9 cellular contexts compared by ENCODE assay signal in genomic region chr5:8842906-8843590, GRCh38.
A peak's percentile ranks its signal among the peaks of the same experiment; 100 is the strongest.
DNase-seq lines count a peak whose midpoint lies in the region; ATAC-seq and TF ChIP-seq lines count a peak whose summit lies in the region.
"Had no signal": no experiment of that assay in that cellular context is flagged by ENCODE, and none has a peak within 500 bp of the region (broad histone marks: within the 10 kb centered on the region; RNA-seq: fewer than 3 reads in every experiment).

No MANE protein-coding gene starts in this region.

- no peaks in the 10 kb centered on the region for H3K4me1 Mint-ChIP-seq in stimulated activated naive B cell treated with anti-CD40 and anti-IgM and Interleukin-4, amounts not matched to agents 10 μg/mL and 1 μg/mL and 100 μg/mL, for 72 hours
- H3K4me1 Mint-ChIP-seq in nephron progenitor cell, result no peaks in the 10 kb centered on the region
- H3K4me1 Mint-ChIP-seq: B cell had no signal

- H3K4me3 Mint-ChIP-seq in stimulated activated naive B cell treated with anti-CD40 and anti-IgM and Interleukin-4, amounts not matched to agents 10 μg/mL and 1 μg/mL and 100 μg/mL, for 72 hours, result no peak overlapping the region
- H3K4me3 Mint-ChIP-seq in nephron progenitor cell, result no peak overlapping the region
- H3K4me3 Mint-ChIP-seq: B cell had no signal

- H3K27me3 ChIP-seq in testis, result no peaks in the 10 kb centered on the region

- H3K9me3 Mint-ChIP-seq in stimulated activated naive B cell treated with anti-CD40 and anti-IgM and Interleukin-4, amounts not matched to agents 10 μg/mL and 1 μg/mL and 100 μg/mL, for 72 hours, result peaks cover 4 to 8% of the 10 kb centered on the region in 2 donors
- peaks cover 18% of the 10 kb centered on the region for H3K9me3 Mint-ChIP-seq in nephron progenitor cell

- WGBS in testis, 2 donors, result 56 to 75% methylated on average over 9 of the region's 9 CpGs

- H3K9me3 ChIP-seq in testis, result no peaks in the 10 kb centered on the region

- H3K27ac ChIP-seq in VCaP (no peak overlapping the region), testis (no peak overlapping the region)

- TF ChIP-seq CTCF in VCaP (conservative IDR thresholded peaks at IDR 0.05) (peak; percentile 32), testis (IDR thresholded peaks at IDR 0.05) (peak; percentile 5 to 31 (median 30)), nephron progenitor cell (IDR thresholded peaks at IDR 0.05) (no peak)

- no peak for TF ChIP-seq POLR2A in testis (IDR thresholded peaks at IDR 0.05)

- no peaks in the 10 kb centered on the region for H3K36me3 ChIP-seq in testis (ENCODE audit: low read depth, missing control alignments)

- peaks cover 11% of the 10 kb centered on the region for H3K4me1 ChIP-seq in testis

- H3K36me3 Mint-ChIP-seq in stimulated activated naive B cell treated with anti-CD40 and anti-IgM and Interleukin-4, amounts not matched to agents 10 μg/mL and 1 μg/mL and 100 μg/mL, for 72 hours, result no peaks in the 10 kb centered on the region
- H3K36me3 Mint-ChIP-seq in nephron progenitor cell (ENCODE audit: low read depth), result no peaks in the 10 kb centered on the region

- ATAC-seq in stimulated activated naive B cell treated with anti-CD40 and anti-IgM and Interleukin-4, amounts not matched to agents 10 μg/mL and 1 μg/mL and 100 μg/mL, for 72 hours (replicated peaks), result no peak

- intact Hi-C loops in testis (cut with DNase I; ENCODE audit: low total_unique reads), result no loop called here

- no peak overlapping the region for H3K27ac Mint-ChIP-seq in stimulated activated naive B cell treated with anti-CD40 and anti-IgM and Interleukin-4, amounts not matched to agents 10 μg/mL and 1 μg/mL and 100 μg/mL, for 72 hours
- no peak overlapping the region for H3K27ac Mint-ChIP-seq in nephron progenitor cell
- H3K27ac Mint-ChIP-seq: B cell had no signal

- no peaks in the 10 kb centered on the region for H3K27me3 Mint-ChIP-seq in stimulated activated naive B cell treated with anti-CD40 and anti-IgM and Interleukin-4, amounts not matched to agents 10 μg/mL and 1 μg/mL and 100 μg/mL, for 72 hours
- peaks cover 9% of the 10 kb centered on the region for H3K27me3 Mint-ChIP-seq in nephron progenitor cell (ENCODE audit: low read depth, poor library complexity)
- H3K27me3 Mint-ChIP-seq: B cell had no signal

- no peak overlapping the region for H3K4me3 ChIP-seq in testis

- DNase-seq in NCI-H2081 (lab: John Stamatoyannopoulos, UW) (peak; percentile 13 to 71), NCI-H2081 treated with DMSO at 0.1 percent for 48 hours (lab: John Stamatoyannopoulos, UW) (no peak), hepatic stellate cell (ENCODE audit: low spot score) (peak; percentile 47), testis (peak; percentile 73), nephron progenitor cell (no peak)
- DNase-seq in stimulated activated naive B cell treated with anti-CD40 and anti-IgM and Interleukin-4, amounts not matched to agents 10 μg/mL and 1 μg/mL and 100 μg/mL, for 72 hours, result no peak
- no peak for DNase-seq in activated effector memory CD4-positive, alpha-beta T cell treated with anti-CD3 and anti-CD28 coated beads, Interleukin-2, amount 50 U/mL, for 16 hours

Comparison
In these comparisons a context has a peak if more than half of its experiments do, and no peak if none do; other contexts are left out.
1. DNase-seq: peak in NCI-H2081 (2 of 2), hepatic stellate cell (single experiment) and testis (single experiment); none in NCI-H2081 treated with DMSO at 0.1 percent for 48 hours (single experiment), stimulated activated naive B cell treated with anti-CD40 and anti-IgM and Interleukin-4, amounts not matched to agents 10 μg/mL and 1 μg/mL and 100 μg/mL, for 72 hours (single experiment), activated effector memory CD4-positive, alpha-beta T cell treated with anti-CD3 and anti-CD28 coated beads, Interleukin-2, amount 50 U/mL, for 16 hours (single experiment) and nephron progenitor cell (single experiment).